ENCODE assay signal across 9 cellular contexts in genomic region chr22:37472418-37473006, GRCh38. TPM values are rescaled to one million over a fixed set of nuclear protein-coding genes. Genes with fewer than 3 reads are reported as not detected.
DNase-seq lines count a peak whose midpoint lies in the region; ATAC-seq and TF ChIP-seq lines count a peak whose summit lies in the region.
"Had no signal": no experiment of that assay in that cellular context is flagged by ENCODE, and none has a peak within 500 bp of the region (broad histone marks: within the 10 kb centered on the region; RNA-seq: fewer than 3 reads in every experiment).

No MANE protein-coding gene starts in this region.

- peaks cover 2% of the 10 kb centered on the region for H3K27me3 Mint-ChIP-seq in glutamatergic neuron (ENCODE audit: unreplicated experiment)
- no peaks in the 10 kb centered on the region for H3K27me3 Mint-ChIP-seq in stimulated activated naive CD8-positive, alpha-beta T cell treated with anti-CD3 and anti-CD28 coated beads, Interleukin-15, amount 100 ng/mL, for 72 hours
- no peaks in the 10 kb centered on the region for H3K27me3 Mint-ChIP-seq in activated T-helper 2 cell treated with anti-CD3 and anti-CD28 coated beads, Interferon-gamma antibody, Interleukin-2, Interleukin-4, amounts not matched to agents 10 μg/mL and 5 μg/mL and 100 μg/mL, durations not matched to agents 14 hours and 24 hours and 36 hours (ENCODE audit: low read depth)

- intact Hi-C loops in activated T-helper 2 cell treated with anti-CD3 and anti-CD28 coated beads, Interferon-gamma antibody, Interleukin-2, Interleukin-4, amounts not matched to agents 10 μg/mL and 5 μg/mL and 100 μg/mL, durations not matched to agents 14 hours and 24 hours and 36 hours (cut with micrococcal nuclease): no loop called here

- H3K36me3 Mint-ChIP-seq in glutamatergic neuron (ENCODE audit: unreplicated experiment): no peaks in the 10 kb centered on the region
- peaks cover 75% of the 10 kb centered on the region for H3K36me3 Mint-ChIP-seq in activated T-helper 2 cell treated with anti-CD3 and anti-CD28 coated beads, Interferon-gamma antibody, Interleukin-2, Interleukin-4, amounts not matched to agents 10 μg/mL and 5 μg/mL and 100 μg/mL, durations not matched to agents 14 hours and 24 hours and 36 hours (ENCODE audit: low read depth)

- TF ChIP-seq CTCF in glutamatergic neuron (IDR thresholded peaks at IDR 0.05; ENCODE audit: partially characterized antibody, unreplicated experiment): peak; percentile 58

- ATAC-seq in stimulated activated naive CD8-positive, alpha-beta T cell treated with anti-CD3 and anti-CD28 coated beads, Interleukin-15, amount 100 ng/mL, for 72 hours: peak; percentile 51
- ATAC-seq in GM19328 (IDR thresholded peaks at IDR 0.05; ENCODE audit: unreplicated experiment): no peak

- peak; percentile 54 for DNase-seq in ELF-1 (ENCODE audit: low read depth, low spot score)
- DNase-seq in LHCN-M2 (ENCODE audit: low read depth): peak; percentile 29
- DNase-seq in activated CD8-positive, alpha-beta memory T cell treated with anti-CD3 and anti-CD28 coated beads, Interleukin-2, amount 50 U/mL, for 4 hours: peak; percentile 57
- DNase-seq in glutamatergic neuron: peak; percentile 59
- DNase-seq in stimulated activated naive CD8-positive, alpha-beta T cell treated with anti-CD3 and anti-CD28 coated beads, Interleukin-15, amount 100 ng/mL, for 72 hours: no peak
- DNase-seq in activated T-helper 2 cell treated with anti-CD3 and anti-CD28 coated beads, Interferon-gamma antibody, Interleukin-2, Interleukin-4, amounts not matched to agents 10 μg/mL and 5 μg/mL and 100 μg/mL, durations not matched to agents 14 hours and 24 hours and 36 hours (ENCODE audit: low spot score): no peak
- DNase-seq in CD1c-positive myeloid dendritic cell (ENCODE audit: extremely low spot score): no peak

- H3K27ac Mint-ChIP-seq in glutamatergic neuron (ENCODE audit: unreplicated experiment): no peak overlapping the region
- H3K27ac Mint-ChIP-seq in stimulated activated naive CD8-positive, alpha-beta T cell treated with anti-CD3 and anti-CD28 coated beads, Interleukin-15, amount 100 ng/mL, for 72 hours: no peak overlapping the region
- H3K27ac Mint-ChIP-seq in activated T-helper 2 cell treated with anti-CD3 and anti-CD28 coated beads, Interferon-gamma antibody, Interleukin-2, Interleukin-4, amounts not matched to agents 10 μg/mL and 5 μg/mL and 100 μg/mL, durations not matched to agents 14 hours and 24 hours and 36 hours: no peak overlapping the region

- peaks cover 4% of the 10 kb centered on the region for H3K9me3 Mint-ChIP-seq in glutamatergic neuron (ENCODE audit: unreplicated experiment)
- H3K9me3 Mint-ChIP-seq in stimulated activated naive CD8-positive, alpha-beta T cell treated with anti-CD3 and anti-CD28 coated beads, Interleukin-15, amount 100 ng/mL, for 72 hours: no peaks in the 10 kb centered on the region
- H3K9me3 Mint-ChIP-seq in activated T-helper 2 cell treated with anti-CD3 and anti-CD28 coated beads, Interferon-gamma antibody, Interleukin-2, Interleukin-4, amounts not matched to agents 10 μg/mL and 5 μg/mL and 100 μg/mL, durations not matched to agents 14 hours and 24 hours and 36 hours: no peaks in the 10 kb centered on the region

- peaks cover 17% of the 10 kb centered on the region for H3K4me1 Mint-ChIP-seq in glutamatergic neuron (ENCODE audit: low read depth, unreplicated experiment)
- peaks cover 10% of the 10 kb centered on the region for H3K4me1 Mint-ChIP-seq in stimulated activated naive CD8-positive, alpha-beta T cell treated with anti-CD3 and anti-CD28 coated beads, Interleukin-15, amount 100 ng/mL, for 72 hours
- no peaks in the 10 kb centered on the region for H3K4me1 Mint-ChIP-seq in activated T-helper 2 cell treated with anti-CD3 and anti-CD28 coated beads, Interferon-gamma antibody, Interleukin-2, Interleukin-4, amounts not matched to agents 10 μg/mL and 5 μg/mL and 100 μg/mL, durations not matched to agents 14 hours and 24 hours and 36 hours (ENCODE audit: low read depth)

- no peak overlapping the region for H3K4me3 Mint-ChIP-seq in glutamatergic neuron (ENCODE audit: unreplicated experiment)
- no peak overlapping the region for H3K4me3 Mint-ChIP-seq in stimulated activated naive CD8-positive, alpha-beta T cell treated with anti-CD3 and anti-CD28 coated beads, Interleukin-15, amount 100 ng/mL, for 72 hours
- no peak overlapping the region for H3K4me3 Mint-ChIP-seq in activated T-helper 2 cell treated with anti-CD3 and anti-CD28 coated beads, Interferon-gamma antibody, Interleukin-2, Interleukin-4, amounts not matched to agents 10 μg/mL and 5 μg/mL and 100 μg/mL, durations not matched to agents 14 hours and 24 hours and 36 hours (ENCODE audit: low read depth)

RNA-seq across cellular contexts. Expression of gene MFNG, which starts 13.7 kb away (rescaled TPM):
- total RNA-seq in LHCN-M2 (2014; rRNA removed) (0.17 and 1.3 TPM in 2 replicates), glutamatergic neuron (ENCODE audit: unreplicated experiment) (61.1 TPM)
- polyA plus RNA-seq in LHCN-M2 (2012): 0.24 TPM
- 166 and 168 TPM in 2 replicates for total RNA-seq in activated T-helper 2 cell treated with anti-CD3 and anti-CD28 coated beads, Interferon-gamma antibody, Interleukin-2, Interleukin-4, amounts not matched to agents 10 μg/mL and 5 μg/mL and 100 μg/mL, durations not matched to agents 14 hours and 24 hours and 36 hours

RNA-seq across cellular contexts. Expression of gene ELFN2, which starts 45.2 kb away (rescaled TPM):
- total RNA-seq in LHCN-M2 (2014; rRNA removed) (0.17 and 0.32 TPM in 2 replicates), glutamatergic neuron (ENCODE audit: unreplicated experiment) (7.3 TPM)
- polyA plus RNA-seq in LHCN-M2 (2012): 0.53 TPM
- total RNA-seq in activated T-helper 2 cell treated with anti-CD3 and anti-CD28 coated beads, Interferon-gamma antibody, Interleukin-2, Interleukin-4, amounts not matched to agents 10 μg/mL and 5 μg/mL and 100 μg/mL, durations not matched to agents 14 hours and 24 hours and 36 hours: 0.11 TPM in 2 replicates

RNA-seq across cellular contexts. Expression of gene CARD10, which starts 46.7 kb away (rescaled TPM):
- 22.4 and 23.0 TPM in 2 replicates for total RNA-seq in LHCN-M2 (2014; rRNA removed)
- 10.6 TPM for polyA plus RNA-seq in LHCN-M2 (2012)
- total RNA-seq in glutamatergic neuron (ENCODE audit: unreplicated experiment): 2.7 TPM
- 0.09 TPM in 1 of 2 replicates, not detected in the other for total RNA-seq in activated T-helper 2 cell treated with anti-CD3 and anti-CD28 coated beads, Interferon-gamma antibody, Interleukin-2, Interleukin-4, amounts not matched to agents 10 μg/mL and 5 μg/mL and 100 μg/mL, durations not matched to agents 14 hours and 24 hours and 36 hours
- total RNA-seq: mononuclear cell had no signal

Comparison
In these comparisons a context has a peak if more than half of its experiments do, and no peak if none do; other contexts are left out.
1. DNase-seq: peak in ELF-1 (single experiment), LHCN-M2 (single experiment), activated CD8-positive, alpha-beta memory T cell treated with anti-CD3 and anti-CD28 coated beads, Interleukin-2, amount 50 U/mL, for 4 hours (single experiment) and glutamatergic neuron (single experiment); none in stimulated activated naive CD8-positive, alpha-beta T cell treated with anti-CD3 and anti-CD28 coated beads, Interleukin-15, amount 100 ng/mL, for 72 hours (0 of 2), activated T-helper 2 cell treated with anti-CD3 and anti-CD28 coated beads, Interferon-gamma antibody, Interleukin-2, Interleukin-4, amounts not matched to agents 10 μg/mL and 5 μg/mL and 100 μg/mL, durations not matched to agents 14 hours and 24 hours and 36 hours (single experiment) and CD1c-positive myeloid dendritic cell (single experiment).
2. RNA of gene MFNG, which starts 13.7 kb away (total RNA-seq): 166 to 168 TPM in activated T-helper 2 cell treated with anti-CD3 and anti-CD28 coated beads, Interferon-gamma antibody, Interleukin-2, Interleukin-4, amounts not matched to agents 10 μg/mL and 5 μg/mL and 100 μg/mL, durations not matched to agents 14 hours and 24 hours and 36 hours and 61.1 TPM in glutamatergic neuron (single experiment); 0.17 to 1.3 TPM in LHCN-M2; every median in the first group is over 10 times any median in the second.